In genomic region chr14:53894456-53894855, GRCh38 we compare ENCODE assay signal across 11 cellular contexts.
A peak's percentile ranks its signal among the peaks of the same experiment; 100 is the strongest.
DNase-seq lines count a peak whose midpoint lies in the region; ATAC-seq and TF ChIP-seq lines count a peak whose summit lies in the region.
"Had no signal": no experiment of that assay in that cellular context is flagged by ENCODE, and none has a peak within 500 bp of the region (broad histone marks: within the 10 kb centered on the region; RNA-seq: fewer than 3 reads in every experiment).

No MANE protein-coding gene starts in this region.

- no peak for TF ChIP-seq RAD21 in IMR-90 (IDR thresholded peaks at IDR 0.05; ENCODE audit: low read length)

- H3K9me3 Mint-ChIP-seq in CD4-positive, alpha-beta T cell = no peaks in the 10 kb centered on the region

- no peak overlapping the region for H3K4me3 Mint-ChIP-seq in CD4-positive, alpha-beta T cell

- no peaks in the 10 kb centered on the region for H4K20me1 ChIP-seq in IMR-90 (ENCODE audit: insufficient read depth, low read length)

- peaks cover 13% of the 10 kb centered on the region for H3K27me3 Mint-ChIP-seq in CD4-positive, alpha-beta T cell

- POLR2A ChIA-PET in IMR-90 (lab: Charles Lee; ENCODE audit: unreplicated experiment) = interaction anchor here (0.6 to 0.9 kb wide), 2 partner anchors 38 to 59 kb away, joined by 3 read pairs; no protein-coding TSS in a partner anchor
- POLR2A ChIA-PET in CD4-positive, alpha-beta T cell (lab: Charles Lee) = no interaction called here

- H3K27ac ChIP-seq in IMR-90 (ENCODE audit: insufficient read depth, low read length) = peak overlapping the region; percentile 81
- H3K27ac ChIP-seq in CD4-positive, alpha-beta T cell (ENCODE audit: low read depth, low read length) = no peak overlapping the region
- H3K27ac ChIP-seq: epithelial cell of prostate, tibial nerve had no signal

- H3K23ac ChIP-seq in IMR-90 (ENCODE audit: low read depth, low read length) = peak overlapping the region; percentile 88

- in situ Hi-C loops in IMR-90 (cut with MboI; ENCODE audit: low sequenced_read_pairs) = no loop called here

- H3K9ac ChIP-seq in IMR-90 (ENCODE audit: low read depth, low read length) = no peak overlapping the region

- H3K4ac ChIP-seq in IMR-90 (ENCODE audit: low read depth, low read length) = peak overlapping the region; percentile 84

- H3K79me1 ChIP-seq in IMR-90 (ENCODE audit: low read depth in 1 of 2, low read length in 2 of 2) = no peaks in the 10 kb centered on the region

- peak; percentile 29 for DNase-seq in GM12864 (ENCODE audit: low read depth)
- DNase-seq in IMR-90 = peak; percentile 79
- DNase-seq in glomerular visceral epithelial cell (ENCODE audit: extremely low spot score) = peak; percentile 67
- DNase-seq in GDM1 (lab: John Stamatoyannopoulos, UW) = no peak
- no peak for DNase-seq in NCI-H1092 (lab: John Stamatoyannopoulos, UW)
- no peak for DNase-seq in NCI-H2171 (lab: John Stamatoyannopoulos, UW)
- DNase-seq in CD4-positive, alpha-beta T cell = no peak
- DNase-seq: activated CD4-positive, alpha-beta T cell treated with anti-CD3 and anti-CD28 coated beads, Interleukin-2, amount 50 U/mL, for 1 hour had no signal

- no peak overlapping the region for H3K27ac Mint-ChIP-seq in CD4-positive, alpha-beta T cell

- H4K91ac ChIP-seq in IMR-90 (ENCODE audit: insufficient read depth, low read depth, low read length) = peak overlapping the region; percentile 63; the same call in 1 of the 2 replicates

- CTCF ChIA-PET in IMR-90 (lab: Yijun Ruan, JAX) = interaction anchor here (0.9 kb wide), 1 partner anchor 35 kb away, joined by 4 read pairs; no protein-coding TSS in a partner anchor
- CTCF ChIA-PET in CD4-positive, alpha-beta T cell (lab: Charles Lee) = interaction anchor here (0.9 kb wide), 1 partner anchor 9 kb away, joined by 3 read pairs; no protein-coding TSS in a partner anchor

- no peaks in the 10 kb centered on the region for H3K4me1 Mint-ChIP-seq in CD4-positive, alpha-beta T cell (ENCODE audit: low read depth)

- peaks cover 23% of the 10 kb centered on the region for H3K4me1 ChIP-seq in IMR-90 (ENCODE audit: control insufficient read depth, insufficient read depth, low read length)

- no TSS peak for BruUV-seq in IMR-90 (replicated peaks; lab: Mats Ljungman, UMichigan)

- peak overlapping the region; percentile 72 for H3K4me2 ChIP-seq in IMR-90 (ENCODE audit: low read depth, low read length)

- H4K8ac ChIP-seq in IMR-90 (ENCODE audit: low read depth in 2 of 2, low read length in 2 of 2) = peak overlapping the region; percentile 36 to 89; a peak in 2 of 4 replicates

- H3K36me3 ChIP-seq in IMR-90 (ENCODE audit: control insufficient read depth, insufficient read depth, low read length) = no peaks in the 10 kb centered on the region
- H3K36me3 ChIP-seq: tibial nerve had no signal

- H2BK15ac ChIP-seq in IMR-90 (ENCODE audit: low read depth, low read length) = peak overlapping the region; percentile 88; the same call in 2 of the 3 replicates

- no peak overlapping the region for H4K5ac ChIP-seq in IMR-90 (ENCODE audit: low read depth, low read length)

- no peak overlapping the region for H2AK9ac ChIP-seq in IMR-90 (replicated peaks; ENCODE audit: low read depth, low read length, poor library complexity)

- H2BK120ac ChIP-seq in IMR-90 (ENCODE audit: low read depth, low read length) = peak overlapping the region; percentile 88

- H3K56ac ChIP-seq in IMR-90 (ENCODE audit: extremely low read depth, insufficient read depth, low read length) = peak overlapping the region; percentile 56; the same call in 1 of the 2 replicates

- H2AK5ac ChIP-seq in IMR-90 (ENCODE audit: low read depth, low read length) = 0 out of 2 replicates have a peak overlapping the region, but pooled peaks have one; percentile 14

- dilution Hi-C loops in IMR-90 (cut with HindIII; ENCODE audit: low sequenced_read_pairs, unreplicated experiment) = no loop called here

- intact Hi-C loops in IMR-90 (cut with micrococcal nuclease) = loop anchor here (5.0 kb wide), 2 partner anchors 58 to 357 kb away; no protein-coding TSS in a partner anchor
- intact Hi-C loops in CD4-positive, alpha-beta T cell (cut with DNase I, micrococcal nuclease) = no loop called here

- TF ChIP-seq CTCF in GM12864 (IDR thresholded peaks at IDR 0.05; ENCODE audit: low read depth, low read length, missing control alignments) (no peak), IMR-90 (conservative IDR thresholded peaks at IDR 0.05; ENCODE audit: low read depth, low read length) (no peak)
- TF ChIP-seq CTCF in CD4-positive, alpha-beta T cell (IDR thresholded peaks at IDR 0.05) = no peak

- no CpG with 5 or more reads among the region's 2 CpGs for WGBS in IMR-90 (ENCODE audit: extremely low coverage in 2 of 2, insufficient read length in 1 of 2), 2 experiments

- peak; percentile 86 for ATAC-seq in GM21717 (IDR thresholded peaks at IDR 0.05; ENCODE audit: unreplicated experiment)
- peak; percentile 85 for ATAC-seq in IMR-90 (ENCODE audit: low read depth)
- ATAC-seq in CD4-positive, alpha-beta T cell (ENCODE audit: poor library complexity) = no peak

- no peaks in the 10 kb centered on the region for H3K27me3 ChIP-seq in IMR-90 (ENCODE audit: control insufficient read depth, insufficient read depth, low read length)
- no peaks in the 10 kb centered on the region for H3K27me3 ChIP-seq in CD4-positive, alpha-beta T cell (ENCODE audit: control insufficient read depth, insufficient read depth, low read length)
- H3K27me3 ChIP-seq: tibial nerve had no signal

- H3K4me3 ChIP-seq in GM12864 (ENCODE audit: low read depth, low read length) (no peak overlapping the region), IMR-90 (ENCODE audit: insufficient read depth, low read depth, low read length) (no peak overlapping the region)
- H3K4me3 ChIP-seq: tibial nerve had no signal

- H2AFZ ChIP-seq in IMR-90 (replicated peaks; ENCODE audit: low read length, poor library complexity) = peak overlapping the region; percentile 75

- peak overlapping the region; percentile 51 for H2BK5ac ChIP-seq in IMR-90 (ENCODE audit: low read depth, low read length, poor library complexity, severe bottlenecking)

- peak overlapping the region; percentile 84 for H3K14ac ChIP-seq in IMR-90 (replicated peaks; ENCODE audit: low read depth, low read length)

- H3K18ac ChIP-seq in IMR-90 (ENCODE audit: low read depth, low read length) = peak overlapping the region; percentile 63; the same call in 1 of the 2 replicates

- no peaks in the 10 kb centered on the region for H3K9me3 ChIP-seq in IMR-90 (ENCODE audit: control insufficient read depth, insufficient read depth, low read length)
- no peaks in the 10 kb centered on the region for H3K9me3 ChIP-seq in CD4-positive, alpha-beta T cell (ENCODE audit: control insufficient read depth, low read length)
- H3K9me3 ChIP-seq: tibial nerve had no signal

- H3K9me1 ChIP-seq in IMR-90 (ENCODE audit: insufficient read depth, low read length) = peaks cover 11% of the 10 kb centered on the region

- peak overlapping the region; percentile 92 for H2BK20ac ChIP-seq in IMR-90 (ENCODE audit: low read depth, low read length)

- no peaks in the 10 kb centered on the region for H3K36me3 Mint-ChIP-seq in CD4-positive, alpha-beta T cell (ENCODE audit: low read depth)

- no peak for TF ChIP-seq POLR2A in IMR-90 (IDR thresholded peaks at IDR 0.05; ENCODE audit: low read depth, low read length)

TF ChIP-seq in IMR-90, 13 proteins besides CTCF, POLR2A, EP300 and RAD21:
- TF ChIP-seq RFX5 (IDR thresholded peaks at IDR 0.05; ENCODE audit: low read depth, low read length) (no peak), BHLHE40 (IDR thresholded peaks at IDR 0.05; ENCODE audit: low read depth, low read length) (no peak), RCOR1 (IDR thresholded peaks at IDR 0.05; ENCODE audit: insufficient replicate concordance, low read length) (no peak), MXI1 (IDR thresholded peaks at IDR 0.05; ENCODE audit: borderline replicate concordance, low read depth, low read length) (no peak), FOS (IDR thresholded peaks at IDR 0.05; ENCODE audit: low read depth, low read length) (no peak), ELK1 (IDR thresholded peaks at IDR 0.05; ENCODE audit: borderline replicate concordance, low read depth, low read length) (no peak), CHD1 (IDR thresholded peaks at IDR 0.05; ENCODE audit: low read depth, low read length) (no peak), NFE2L2 (IDR thresholded peaks at IDR 0.05; ENCODE audit: low read depth, low read length) (no peak), MAFK (IDR thresholded peaks at IDR 0.05; ENCODE audit: low read depth, low read length) (no peak), CEBPB (IDR thresholded peaks at IDR 0.05; ENCODE audit: low read depth, low read length) (no peak), SMC3 (IDR thresholded peaks at IDR 0.05; ENCODE audit: low read depth, low read length) (no peak), MAZ (IDR thresholded peaks at IDR 0.05; ENCODE audit: borderline replicate concordance, low read depth, low read length) (no peak)
- TF ChIP-seq, protein P1, sequence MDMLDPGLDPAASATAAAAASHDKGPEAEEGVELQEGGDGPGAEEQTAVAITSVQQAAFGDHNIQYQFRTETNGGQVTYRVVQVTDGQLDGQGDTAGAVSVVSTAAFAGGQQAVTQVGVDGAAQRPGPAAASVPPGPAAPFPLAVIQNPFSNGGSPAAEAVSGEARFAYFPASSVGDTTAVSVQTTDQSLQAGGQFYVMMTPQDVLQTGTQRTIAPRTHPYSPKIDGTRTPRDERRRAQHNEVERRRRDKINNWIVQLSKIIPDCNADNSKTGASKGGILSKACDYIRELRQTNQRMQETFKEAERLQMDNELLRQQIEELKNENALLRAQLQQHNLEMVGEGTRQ (IDR thresholded peaks at IDR 0.05; ENCODE audit: low read depth, low read length) = no peak

Comparison
In these comparisons a context has a peak if more than half of its experiments do, and no peak if none do; other contexts are left out.
1. DNase-seq: peak in GM12864 (single experiment), IMR-90 (single experiment) and glomerular visceral epithelial cell (single experiment); none in GDM1 (single experiment), NCI-H1092 (single experiment), NCI-H2171 (single experiment) and CD4-positive, alpha-beta T cell (0 of 10).